Comparison of ENCODE assay signal across 8 cellular contexts in genomic region chr7:23597064-23597907, GRCh38. TPM values are rescaled to one million over a fixed set of nuclear protein-coding genes. Genes with fewer than 3 reads are reported as not detected.
DNase-seq lines count a peak whose midpoint lies in the region; ATAC-seq and TF ChIP-seq lines count a peak whose summit lies in the region.

TSS of gene CCDC126 (plus strand) at chr7:23597382. CDS start at chr7:23611316, 13,934 bp downstream.

- TF ChIP-seq CTCF in RWPE1 (conservative IDR thresholded peaks at IDR 0.05; ENCODE audit: low read depth) (no peak), foreskin keratinocyte (conservative IDR thresholded peaks at IDR 0.05) (no peak), neural progenitor cell (IDR thresholded peaks at IDR 0.05) (no peak)

- peak within 1 kb of the TSS; percentile 92 for H3K4me3 Mint-ChIP-seq in neural progenitor cell

- peak within 1 kb of the TSS; percentile 83 for H3K27ac Mint-ChIP-seq in neural progenitor cell

- H3K4me2 ChIP-seq in neural progenitor cell = peak within 1 kb of the TSS; percentile 86

- H3K4me3 ChIP-seq in neural progenitor cell (peak within 1 kb of the TSS; percentile 69), stomach smooth muscle (ENCODE audit: low read length in 2 of 2) (peak within 1 kb of the TSS; percentile 86 to 99)

- H3F3A ChIP-seq in neural progenitor cell (ENCODE audit: low read depth) = peaks cover 14% of the 10 kb centered on the region

- peak within 1 kb of the TSS; percentile 92 for H3K27ac ChIP-seq in RWPE1
- no peak within 1 kb of the TSS for H3K27ac ChIP-seq in foreskin keratinocyte
- peak within 1 kb of the TSS; percentile 91 for H3K27ac ChIP-seq in neural progenitor cell
- peak within 1 kb of the TSS; percentile 82 for H3K27ac ChIP-seq in stomach smooth muscle (ENCODE audit: low read length)

- no peaks in the 10 kb centered on the region for H3K36me3 Mint-ChIP-seq in neural progenitor cell

- H3K27me3 Mint-ChIP-seq in neural progenitor cell (ENCODE audit: insufficient read depth, low read depth) = peaks cover 4% of the 10 kb centered on the region

- ATAC-seq in foreskin keratinocyte = peak; percentile 94

- H2AFZ ChIP-seq in neural progenitor cell (replicated peaks) = peak within 1 kb of the TSS; percentile 93

- peaks cover 2% of the 10 kb centered on the region for H3K9me3 Mint-ChIP-seq in neural progenitor cell

- H4K20me1 ChIP-seq in neural progenitor cell (ENCODE audit: low read depth) = no peaks in the 10 kb centered on the region

- CTCF ChIA-PET in RWPE1 (lab: Yijun Ruan, JAX) = interaction anchor here (1.4 kb wide), 1 partner anchor 26 kb away, joined by 3 read pairs; no protein-coding TSS in a partner anchor

- H3K9ac ChIP-seq in neural progenitor cell (peak within 1 kb of the TSS; percentile 70), stomach smooth muscle (ENCODE audit: low read length in 2 of 2) (peak within 1 kb of the TSS; percentile 91 to 96)

- POLR2A ChIA-PET in RWPE1 (lab: Yijun Ruan, JAX; ENCODE audit: low non-redundant PET) = no interaction called here

- DNase-seq in EL (peak; percentile 93), GOT3 (lab: John Stamatoyannopoulos, UW) (peak; percentile 67), LHCN-M2 (ENCODE audit: low read depth) (peak; percentile 90), RWPE1 (ENCODE audit: low spot score) (peak; percentile 93), activated gamma-delta T cell treated with Interleukin-2 at 50 U/mL for 16 hours (peak; percentile 72), foreskin keratinocyte (peak; percentile 70 to 83), neural progenitor cell (ENCODE audit: low spot score) (peak; percentile 96)

- H3K4me1 Mint-ChIP-seq in neural progenitor cell = peaks cover 26% of the 10 kb centered on the region

- H3K79me2 ChIP-seq in neural progenitor cell (ENCODE audit: low read depth) = peaks cover 17% of the 10 kb centered on the region

- H3K27me3 ChIP-seq in foreskin keratinocyte (no peaks in the 10 kb centered on the region), neural progenitor cell (peaks cover 16% of the 10 kb centered on the region), stomach smooth muscle (ENCODE audit: control insufficient read depth in 1 of 2, insufficient read depth in 2 of 2, low read length in 2 of 2) (no peaks in the 10 kb centered on the region)

- H3K36me3 ChIP-seq in neural progenitor cell (no peaks in the 10 kb centered on the region), stomach smooth muscle (ENCODE audit: control insufficient read depth in 2 of 2, insufficient read depth in 2 of 2, low read length in 2 of 2) (no peaks in the 10 kb centered on the region)

- H3K9me3 ChIP-seq in neural progenitor cell (ENCODE audit: low read depth) = no peaks in the 10 kb centered on the region
- H3K9me3 ChIP-seq in stomach smooth muscle (ENCODE audit: control insufficient read depth in 2 of 2, low read length in 2 of 2) = no peaks in the 10 kb centered on the region

- H3K4me1 ChIP-seq in foreskin keratinocyte = no peaks in the 10 kb centered on the region
- H3K4me1 ChIP-seq in neural progenitor cell = peaks cover 2% of the 10 kb centered on the region
- H3K4me1 ChIP-seq in stomach smooth muscle (ENCODE audit: control insufficient read depth, insufficient read depth, low read length) = peaks cover 4% of the 10 kb centered on the region

RNA-seq across cellular contexts. Expression of gene CCDC126, which starts in this region (rescaled TPM):
- 8.1 and 12.6 TPM in 2 replicates for total RNA-seq in LHCN-M2 (2014; rRNA removed)
- 4.3 TPM for polyA plus RNA-seq in LHCN-M2 (2012)
- total RNA-seq in foreskin keratinocyte = 5.0 and 5.5 TPM in 2 replicates
- polyA plus RNA-seq in foreskin keratinocyte = 2.8 and 3.3 TPM in 2 replicates
- 9.4 and 23.8 TPM in 2 replicates for total RNA-seq in neural progenitor cell (ENCODE audit: low replicate concordance)
